In the genomic region with DNA sequence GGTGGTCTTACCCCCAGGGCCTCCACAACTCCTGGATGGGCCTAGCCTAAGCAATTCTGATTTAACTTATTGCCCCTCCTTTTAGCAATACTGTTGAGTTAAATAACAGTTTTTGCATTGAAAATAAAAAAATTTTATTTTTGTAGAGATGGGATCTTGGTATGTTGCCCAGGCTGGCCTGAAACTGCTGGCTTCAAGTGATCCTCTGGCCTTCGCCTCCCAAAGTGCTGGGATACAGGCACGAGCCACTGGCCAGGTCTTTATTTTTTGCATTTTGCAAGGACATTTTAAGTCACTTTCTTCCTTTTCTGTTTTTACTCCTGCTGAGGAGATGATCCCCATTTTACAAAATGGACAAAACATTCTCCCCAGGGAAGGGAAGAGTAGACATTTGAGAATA, we compare ENCODE assay signal across 17 cellular contexts. TPM values are rescaled to one million over a fixed set of nuclear protein-coding genes. Genes with fewer than 3 reads are reported as not detected.
DNase-seq lines count a peak whose midpoint lies in the region; ATAC-seq, FAIRE-seq and TF ChIP-seq lines count a peak whose summit lies in the region.
"Had no signal": no experiment of that assay in that cellular context is flagged by ENCODE, and none has a peak within 500 bp of the region (broad histone marks: within the 10 kb centered on the region; RNA-seq: fewer than 3 reads in every experiment).

No MANE protein-coding gene starts in this region.

- peaks cover 36% of the 10 kb centered on the region for H3K4me1 ChIP-seq in CD8-positive, alpha-beta memory T cell (ENCODE audit: insufficient read depth, low read length)
- H3K4me1 ChIP-seq in K562 (replicated peaks in 1 of 2; ENCODE audit: control insufficient read depth in 2 of 2, insufficient read depth in 2 of 2, low read length in 2 of 2) (peaks cover 27 to 49% of the 10 kb centered on the region in 2 experiments), osteoblast (ENCODE audit: insufficient read depth, low read length) (peaks cover 28% of the 10 kb centered on the region), small intestine (ENCODE audit: control insufficient read depth in 2 of 2, insufficient read depth in 1 of 2, low read depth in 1 of 2, low read length in 1 of 2) (peaks cover 7 to 17% of the 10 kb centered on the region in 2 donors)

- in situ Hi-C loops in K562 (cut with MboI) = no loop called here

- peak overlapping the region in 1 of 2 experiments; percentile 79; a peak in 3 of 4 replicates for H3K9ac ChIP-seq in K562 (ENCODE audit: insufficient read depth in 1 of 2, low read depth in 2 of 2, low read length in 2 of 2)

- TF ChIP-seq EP300 in K562 (IDR thresholded peaks at IDR 0.05; ENCODE audit: low read length) = no peak

- peaks cover 100% of the 10 kb centered on the region for H3K79me2 ChIP-seq in K562 (ENCODE audit: control insufficient read depth, insufficient read depth, low read length)
- H3K79me2 ChIP-seq in osteoblast (ENCODE audit: insufficient read depth, low read length) = peaks cover 97% of the 10 kb centered on the region

- no peak for TF ChIP-seq POLR2A in K562 (conservative IDR thresholded peaks at IDR 0.05)
- no peak for TF ChIP-seq POLR2A in H54 (IDR thresholded peaks at IDR 0.05; ENCODE audit: low read depth, low read length)

- 5% methylated on average over 2 of the region's 2 CpGs for WGBS in K562 (ENCODE audit: insufficient coverage, low coverage, missing lambda C conversion rate)
- WGBS in small intestine, 3 donors = 76 to 98% (median 96%) methylated on average over 2 of the region's 2 CpGs

- H3K4me2 ChIP-seq in K562 (ENCODE audit: insufficient read depth, low read length) = peak overlapping the region; percentile 80
- H3K4me2 ChIP-seq in osteoblast (ENCODE audit: insufficient read depth, low read length) = peak overlapping the region; percentile 12

- intact Hi-C loops in K562 (cut with micrococcal nuclease) = no loop called here

- H3K27me3 Mint-ChIP-seq in CD8-positive, alpha-beta memory T cell = no peaks in the 10 kb centered on the region
- H3K27me3 Mint-ChIP-seq: CD4-positive, CD25-positive, alpha-beta regulatory T cell; type B pancreatic cell had no signal

- no peaks in the 10 kb centered on the region for H3K27me3 ChIP-seq in CD8-positive, alpha-beta memory T cell (ENCODE audit: insufficient read depth, low read length, poor library complexity, severe bottlenecking)
- H3K27me3 ChIP-seq in K562 (ENCODE audit: control insufficient read depth in 2 of 2, insufficient read depth in 2 of 2, low read length in 2 of 2) (no peaks in the 10 kb centered on the region), osteoblast (ENCODE audit: insufficient read depth, low read length) (no peaks in the 10 kb centered on the region), small intestine (ENCODE audit: control insufficient read depth in 2 of 2, insufficient read depth in 2 of 2, low read length in 2 of 2) (no peaks in the 10 kb centered on the region)

- no peaks in the 10 kb centered on the region for H3K9me3 ChIP-seq in CD8-positive, alpha-beta memory T cell (ENCODE audit: low read length)
- H3K9me3 ChIP-seq in K562 (replicated peaks; ENCODE audit: control insufficient read depth, insufficient read depth, low read depth, low read length) (0 out of 2 replicates have a peak, but pooled peaks cover 3% of the 10 kb centered on the region), osteoblast (ENCODE audit: low read depth, low read length) (no peaks in the 10 kb centered on the region), small intestine (ENCODE audit: control insufficient read depth, low read depth) (no peaks in the 10 kb centered on the region)

- H3K9me1 ChIP-seq in K562 (ENCODE audit: control insufficient read depth, insufficient read depth, low read length) = no peaks in the 10 kb centered on the region

- CTCF ChIA-PET in CD8-positive, alpha-beta memory T cell (lab: Charles Lee) = no interaction called here
- CTCF ChIA-PET in K562 (lab: Yijun Ruan, JAX; ENCODE audit: low intra/inter-chr PET ratio) = no interaction called here

- TF ChIP-seq CTCF in K562 (IDR thresholded peaks at IDR 0.05 in 2 of 3, conservative IDR thresholded peaks at IDR 0.05 in 1 of 3; ENCODE audit: insufficient read depth in 2 of 3, low read depth in 1 of 3, low read length in 3 of 3) = no peak
- TF ChIP-seq CTCF in osteoblast (IDR thresholded peaks at IDR 0.05; ENCODE audit: extremely low read depth, low read depth, low read length) = no peak

- POLR2A ChIA-PET in CD8-positive, alpha-beta memory T cell (lab: Charles Lee) = no interaction called here
- POLR2A ChIA-PET in K562 (lab: Yijun Ruan, JAX) = interaction anchor here (0.6 to 6.5 kb wide), 11 partner anchors 11 to 262 kb away, joined by 3 to 72 read pairs (median 5); a partner anchor contains a TSS

- TF ChIP-seq RAD21 in K562 (CRISPR knock-in tag; conservative IDR thresholded peaks at IDR 0.05 in 1 of 2, IDR thresholded peaks at IDR 0.05 in 1 of 2) = no peak

- ATAC-seq in HG02759 (IDR thresholded peaks at IDR 0.05; ENCODE audit: unreplicated experiment) (peak; percentile 1), K562 (peak; percentile 2; the same call in 1 of the 3 replicates)

- DNase-seq in CD8-positive, alpha-beta memory T cell = no peak
- no peak for DNase-seq in K562 (ENCODE audit: extremely low read depth in 1 of 4, low spot score in 3 of 4)
- DNase-seq in osteoblast (ENCODE audit: insufficient read length, low spot score, missing footprints) = no peak
- no peak for DNase-seq in small intestine
- no peak for DNase-seq in H54 (ENCODE audit: insufficient read length, low spot score)
- no peak for DNase-seq in cerebellum (ENCODE audit: low spot score)
- no peak for DNase-seq in putamen (ENCODE audit: low spot score)
- DNase-seq: activated naive CD4-positive, alpha-beta T cell treated with anti-CD3 and anti-CD28 coated beads, Interleukin-2, amount 50 U/mL, for 16 hours; central memory CD4-positive, alpha-beta T cell; left cardiac atrium; MM.1S; NCI-H2029 treated with DMSO at 0.1 percent for 48 hours; SHP77 had no signal

- H3K27ac Mint-ChIP-seq in CD8-positive, alpha-beta memory T cell = peak overlapping the region in 3 of 8 donors; percentile 15 to 70 (median 42)
- H3K27ac Mint-ChIP-seq: type B pancreatic cell had no signal

- no peaks in the 10 kb centered on the region for H3K36me3 ChIP-seq in CD8-positive, alpha-beta memory T cell (ENCODE audit: insufficient read depth, low read length)
- peaks cover 31% of the 10 kb centered on the region for H3K36me3 ChIP-seq in K562 (ENCODE audit: control insufficient read depth, insufficient read depth, low read length)
- peaks cover 5% of the 10 kb centered on the region for H3K36me3 ChIP-seq in osteoblast (ENCODE audit: insufficient read depth, low read length)
- peaks cover 0 to 5% of the 10 kb centered on the region in 2 donors for H3K36me3 ChIP-seq in small intestine (ENCODE audit: control insufficient read depth in 2 of 2, insufficient read depth in 2 of 2, low read length in 2 of 2)

- peaks cover 67 to 95% (median 91%) of the 10 kb centered on the region in 3 donors for H3K4me1 Mint-ChIP-seq in CD8-positive, alpha-beta memory T cell

- peak overlapping the region; percentile 47 for H3K27ac ChIP-seq in CD8-positive, alpha-beta memory T cell (ENCODE audit: low read depth, low read length)
- H3K27ac ChIP-seq in K562 (ENCODE audit: extremely low read depth, low read depth, low read length) (peak overlapping the region; percentile 97), osteoblast (ENCODE audit: low read depth, low read length) (peak overlapping the region; percentile 76), small intestine (ENCODE audit: low read depth in 1 of 2, low read length in 1 of 2) (no peak overlapping the region)

- FAIRE-seq in K562 (lab: Jason Lieb, UNC) = no peak
- FAIRE-seq in small intestine (lab: Jason Lieb, UNC) = no peak
- no peak for FAIRE-seq in H54 (lab: Jason Lieb, UNC)
- FAIRE-seq: endothelial cell of umbilical vein had no signal

- peak overlapping the region in 3 of 7 donors; percentile 11 to 76 (median 35) for H3K4me3 Mint-ChIP-seq in CD8-positive, alpha-beta memory T cell
- H3K4me3 Mint-ChIP-seq: type B pancreatic cell had no signal

- peaks cover 17 to 29% (median 24%) of the 10 kb centered on the region in 3 donors for H3K36me3 Mint-ChIP-seq in CD8-positive, alpha-beta memory T cell

- no peak overlapping the region for H3K4me3 ChIP-seq in CD8-positive, alpha-beta memory T cell (ENCODE audit: low read length)
- no peak overlapping the region for H3K4me3 ChIP-seq in K562
- H3K4me3 ChIP-seq in osteoblast (ENCODE audit: insufficient read depth, low read length) = no peak overlapping the region
- no peak overlapping the region for H3K4me3 ChIP-seq in small intestine (ENCODE audit: low read depth in 1 of 2, low read length in 2 of 2)

- H2AFZ ChIP-seq in K562 (ENCODE audit: low read depth, low read length) (no peak overlapping the region), osteoblast (ENCODE audit: low read length) (no peak overlapping the region)

- no peaks in the 10 kb centered on the region for H3K9me3 Mint-ChIP-seq in CD8-positive, alpha-beta memory T cell

- BruUV-seq in K562 (replicated peaks; lab: Mats Ljungman, UMichigan) = no TSS peak

- H4K20me1 ChIP-seq in K562 (replicated peaks; ENCODE audit: control insufficient read depth, insufficient read depth, low read length) (peaks cover 14% of the 10 kb centered on the region), osteoblast (ENCODE audit: insufficient read depth, low read length) (peaks cover 26% of the 10 kb centered on the region)

RNA-seq across cellular contexts. Expression of a gene that starts 20.6 kb away (rescaled TPM):
- total RNA-seq in CD8-positive, alpha-beta memory T cell = 10 to 100 TPM; 91.4 to 93.7 TPM
- 27.5 TPM for polyA plus RNA-seq in CD8-positive, alpha-beta memory T cell
- total RNA-seq in K562 (2011; cell fraction: chromatin; rRNA removed; ENCODE audit: low replicate concordance) = 302 and 333 TPM in 2 replicates
- total RNA-seq in K562 (2011; cell fraction: nucleolus; rRNA removed) = 228 and 239 TPM in 2 replicates
- 228 and 238 TPM in 2 replicates for total RNA-seq in K562 (2011; cell fraction: nucleoplasm; rRNA removed)
- total RNA-seq in K562 (2014; rRNA removed) = 36.9 and 41.3 TPM in 2 replicates
- 34.4 and 37.8 TPM in 2 replicates for total RNA-seq in K562 (2014; rRNA removed; fragmentation: Illumina TruSeq; extraction: Trizol)
- total RNA-seq in K562 (2015; rRNA removed; fragmentation: Illumina TruSeq; extraction: Trizol) = 34.5 and 37.5 TPM in 2 replicates
- total RNA-seq in K562 (2021) = 84.7 and 92.3 TPM in 2 replicates
- 13.2 and 16.7 TPM in 2 replicates for polyA plus RNA-seq in K562 (2011; rRNA removed)
- polyA plus RNA-seq in K562 (2011; cell fraction: cytosol; rRNA removed) = 12.7 and 14.5 TPM in 2 replicates
- polyA plus RNA-seq in K562 (2011; cell fraction: nucleus; rRNA removed) = 55.4 and 71.5 TPM in 2 replicates
- polyA plus RNA-seq in K562 (2012) = 57.1 and 73.0 TPM in 2 replicates
- polyA plus RNA-seq in K562 (2014; fragmentation: Illumina TruSeq; extraction: Trizol) = 60.4 and 68.9 TPM in 2 replicates
- 1 to 10 TPM; 3.5 to 3.6 TPM for polyA plus RNA-seq in K562 (2014; fragmentation: Nextera tagmentation; extraction: Ambion mirVana)
- polyA plus RNA-seq in K562 (2014; rRNA removed) = 30.3 and 31.0 TPM in 2 replicates
- 48.1 and 64.9 TPM in 2 replicates for polyA minus RNA-seq in K562 (2011; rRNA and poly(A)+ RNA removed)
- 47.2 and 72.7 TPM in 2 replicates for polyA minus RNA-seq in K562 (2011; cell fraction: cytosol; rRNA and poly(A)+ RNA removed)
- polyA minus RNA-seq in K562 (2011; cell fraction: nucleus; rRNA and poly(A)+ RNA removed) = 108 and 127 TPM in 2 replicates
- 174 and 177 TPM in 2 replicates for total RNA-seq in osteoblast
- polyA plus RNA-seq in small intestine = 10 to 100 TPM in 1 of 3 donors, 1 to 10 TPM in 2; 4.9 to 23.6 (median 5.9) TPM
- 54.4 TPM for total RNA-seq in cerebellum

Comparison
In these comparisons a context has a peak if more than half of its experiments do, and no peak if none do; other contexts are left out.
1. H3K27ac ChIP-seq: peak in CD8-positive, alpha-beta memory T cell (single experiment), K562 (single experiment) and osteoblast (single experiment); none in small intestine (0 of 2).